ENCODE assay signal across 1 cellular context in the genomic region with DNA sequence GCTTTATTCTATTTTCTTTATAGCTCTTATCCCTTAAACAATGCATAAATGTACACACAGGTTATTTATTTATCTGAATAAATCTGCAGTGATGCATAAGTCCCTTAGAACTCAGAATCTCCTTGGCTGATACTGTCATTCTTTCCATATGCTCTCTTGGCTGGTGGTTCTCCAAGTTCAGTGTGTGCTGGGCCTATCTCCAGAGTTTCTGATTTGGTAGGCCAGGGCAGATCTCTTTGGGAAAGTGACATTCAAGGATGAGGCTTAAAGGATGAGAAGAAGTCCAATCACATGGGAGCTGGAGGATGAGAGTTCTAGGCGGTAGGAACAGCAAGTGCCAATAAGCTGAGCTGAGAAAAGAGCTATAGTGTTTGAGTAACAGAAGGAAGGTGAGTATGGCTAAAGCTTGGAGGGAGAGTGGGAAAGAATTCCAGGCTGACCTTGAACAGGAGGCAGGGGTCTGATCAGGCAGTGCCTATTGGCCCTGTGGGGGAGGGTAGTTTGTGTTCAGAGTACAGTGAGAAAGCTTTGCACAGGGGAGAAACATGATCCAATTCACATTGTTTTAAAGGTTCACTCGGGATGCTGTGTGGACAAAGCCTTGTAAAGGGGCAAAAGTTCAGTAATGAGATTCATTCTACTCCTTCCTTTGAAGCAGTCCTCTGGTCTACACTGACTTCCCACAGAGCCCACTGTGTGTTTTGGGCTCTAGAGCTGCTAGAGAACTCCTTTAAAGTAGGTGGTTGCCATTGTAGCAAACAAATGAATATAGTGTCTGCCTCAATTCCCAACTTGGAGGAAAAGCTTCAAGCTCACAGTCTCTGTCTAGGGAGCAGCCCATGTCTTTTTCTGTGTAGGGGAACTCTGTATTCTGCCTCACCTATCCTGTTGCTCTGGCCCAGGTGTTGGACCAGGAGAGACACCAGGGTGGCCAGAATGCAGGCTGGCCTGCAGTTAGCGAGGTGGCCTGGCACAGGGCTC.
A peak's percentile ranks its signal among the peaks of the same experiment; 100 is the strongest.
TF ChIP-seq lines count a peak whose summit lies in the region.

No MANE protein-coding gene starts in this region.

TF ChIP-seq in HepG2, 621 proteins besides CTCF, POLR2A, EP300 and RAD21 (continued from another document and continues in another):
- TF ChIP-seq, protein P1, sequence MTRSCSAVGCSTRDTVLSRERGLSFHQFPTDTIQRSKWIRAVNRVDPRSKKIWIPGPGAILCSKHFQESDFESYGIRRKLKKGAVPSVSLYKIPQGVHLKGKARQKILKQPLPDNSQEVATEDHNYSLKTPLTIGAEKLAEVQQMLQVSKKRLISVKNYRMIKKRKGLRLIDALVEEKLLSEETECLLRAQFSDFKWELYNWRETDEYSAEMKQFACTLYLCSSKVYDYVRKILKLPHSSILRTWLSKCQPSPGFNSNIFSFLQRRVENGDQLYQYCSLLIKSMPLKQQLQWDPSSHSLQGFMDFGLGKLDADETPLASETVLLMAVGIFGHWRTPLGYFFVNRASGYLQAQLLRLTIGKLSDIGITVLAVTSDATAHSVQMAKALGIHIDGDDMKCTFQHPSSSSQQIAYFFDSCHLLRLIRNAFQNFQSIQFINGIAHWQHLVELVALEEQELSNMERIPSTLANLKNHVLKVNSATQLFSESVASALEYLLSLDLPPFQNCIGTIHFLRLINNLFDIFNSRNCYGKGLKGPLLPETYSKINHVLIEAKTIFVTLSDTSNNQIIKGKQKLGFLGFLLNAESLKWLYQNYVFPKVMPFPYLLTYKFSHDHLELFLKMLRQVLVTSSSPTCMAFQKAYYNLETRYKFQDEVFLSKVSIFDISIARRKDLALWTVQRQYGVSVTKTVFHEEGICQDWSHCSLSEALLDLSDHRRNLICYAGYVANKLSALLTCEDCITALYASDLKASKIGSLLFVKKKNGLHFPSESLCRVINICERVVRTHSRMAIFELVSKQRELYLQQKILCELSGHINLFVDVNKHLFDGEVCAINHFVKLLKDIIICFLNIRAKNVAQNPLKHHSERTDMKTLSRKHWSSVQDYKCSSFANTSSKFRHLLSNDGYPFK (CRISPR knock-in tag; IDR thresholded peaks at IDR 0.05; ENCODE audit: borderline replicate concordance) = peak; percentile 29; the same call in 1 of the 2 replicates
- no peak for TF ChIP-seq ZFP82 (CRISPR knock-in tag; IDR thresholded peaks at IDR 0.05; ENCODE audit: borderline replicate concordance)
- no peak for TF ChIP-seq ZNF17 (CRISPR knock-in tag; IDR thresholded peaks at IDR 0.05)
- peak; percentile 61; the same call in 1 of the 2 replicates for TF ChIP-seq HMG20A (CRISPR knock-in tag; IDR thresholded peaks at IDR 0.05; ENCODE audit: borderline replicate concordance)
- no peak for TF ChIP-seq KLF6 (CRISPR knock-in tag; IDR thresholded peaks at IDR 0.05)
- TF ChIP-seq, protein P2, sequence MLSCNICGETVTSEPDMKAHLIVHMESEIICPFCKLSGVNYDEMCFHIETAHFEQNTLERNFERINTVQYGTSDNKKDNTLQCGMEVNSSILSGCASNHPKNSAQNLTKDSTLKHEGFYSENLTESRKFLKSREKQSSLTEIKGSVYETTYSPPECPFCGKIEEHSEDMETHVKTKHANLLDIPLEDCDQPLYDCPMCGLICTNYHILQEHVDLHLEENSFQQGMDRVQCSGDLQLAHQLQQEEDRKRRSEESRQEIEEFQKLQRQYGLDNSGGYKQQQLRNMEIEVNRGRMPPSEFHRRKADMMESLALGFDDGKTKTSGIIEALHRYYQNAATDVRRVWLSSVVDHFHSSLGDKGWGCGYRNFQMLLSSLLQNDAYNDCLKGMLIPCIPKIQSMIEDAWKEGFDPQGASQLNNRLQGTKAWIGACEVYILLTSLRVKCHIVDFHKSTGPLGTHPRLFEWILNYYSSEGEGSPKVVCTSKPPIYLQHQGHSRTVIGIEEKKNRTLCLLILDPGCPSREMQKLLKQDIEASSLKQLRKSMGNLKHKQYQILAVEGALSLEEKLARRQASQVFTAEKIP (CRISPR knock-in tag; IDR thresholded peaks at IDR 0.05; ENCODE audit: borderline replicate concordance) = no peak
- TF ChIP-seq RORA (CRISPR knock-in tag; IDR thresholded peaks at IDR 0.05) = no peak
- no peak for TF ChIP-seq FOXM1 (CRISPR knock-in tag; IDR thresholded peaks at IDR 0.05)
- no peak; the same call in 1 of the 2 replicates for TF ChIP-seq NCOA1 (CRISPR knock-in tag; IDR thresholded peaks at IDR 0.05)
- TF ChIP-seq ZMAT3 (CRISPR knock-in tag; conservative IDR thresholded peaks at IDR 0.05) = no peak
- no peak for TF ChIP-seq KDM1A (CRISPR knock-in tag; IDR thresholded peaks at IDR 0.05)
- no peak for TF ChIP-seq HNRNPH1 (optimal IDR thresholded peaks at IDR 0.05; ENCODE audit: low read depth, low read length)
- TF ChIP-seq, protein P3, sequence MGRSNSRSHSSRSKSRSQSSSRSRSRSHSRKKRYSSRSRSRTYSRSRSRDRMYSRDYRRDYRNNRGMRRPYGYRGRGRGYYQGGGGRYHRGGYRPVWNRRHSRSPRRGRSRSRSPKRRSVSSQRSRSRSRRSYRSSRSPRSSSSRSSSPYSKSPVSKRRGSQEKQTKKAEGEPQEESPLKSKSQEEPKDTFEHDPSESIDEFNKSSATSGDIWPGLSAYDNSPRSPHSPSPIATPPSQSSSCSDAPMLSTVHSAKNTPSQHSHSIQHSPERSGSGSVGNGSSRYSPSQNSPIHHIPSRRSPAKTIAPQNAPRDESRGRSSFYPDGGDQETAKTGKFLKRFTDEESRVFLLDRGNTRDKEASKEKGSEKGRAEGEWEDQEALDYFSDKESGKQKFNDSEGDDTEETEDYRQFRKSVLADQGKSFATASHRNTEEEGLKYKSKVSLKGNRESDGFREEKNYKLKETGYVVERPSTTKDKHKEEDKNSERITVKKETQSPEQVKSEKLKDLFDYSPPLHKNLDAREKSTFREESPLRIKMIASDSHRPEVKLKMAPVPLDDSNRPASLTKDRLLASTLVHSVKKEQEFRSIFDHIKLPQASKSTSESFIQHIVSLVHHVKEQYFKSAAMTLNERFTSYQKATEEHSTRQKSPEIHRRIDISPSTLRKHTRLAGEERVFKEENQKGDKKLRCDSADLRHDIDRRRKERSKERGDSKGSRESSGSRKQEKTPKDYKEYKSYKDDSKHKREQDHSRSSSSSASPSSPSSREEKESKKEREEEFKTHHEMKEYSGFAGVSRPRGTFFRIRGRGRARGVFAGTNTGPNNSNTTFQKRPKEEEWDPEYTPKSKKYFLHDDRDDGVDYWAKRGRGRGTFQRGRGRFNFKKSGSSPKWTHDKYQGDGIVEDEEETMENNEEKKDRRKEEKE (IDR thresholded peaks at IDR 0.05) = no peak
- TF ChIP-seq SP4 (CRISPR knock-in tag; IDR thresholded peaks at IDR 0.05) = peak; percentile 53; the same call in 1 of the 2 replicates
- TF ChIP-seq, protein P4, sequence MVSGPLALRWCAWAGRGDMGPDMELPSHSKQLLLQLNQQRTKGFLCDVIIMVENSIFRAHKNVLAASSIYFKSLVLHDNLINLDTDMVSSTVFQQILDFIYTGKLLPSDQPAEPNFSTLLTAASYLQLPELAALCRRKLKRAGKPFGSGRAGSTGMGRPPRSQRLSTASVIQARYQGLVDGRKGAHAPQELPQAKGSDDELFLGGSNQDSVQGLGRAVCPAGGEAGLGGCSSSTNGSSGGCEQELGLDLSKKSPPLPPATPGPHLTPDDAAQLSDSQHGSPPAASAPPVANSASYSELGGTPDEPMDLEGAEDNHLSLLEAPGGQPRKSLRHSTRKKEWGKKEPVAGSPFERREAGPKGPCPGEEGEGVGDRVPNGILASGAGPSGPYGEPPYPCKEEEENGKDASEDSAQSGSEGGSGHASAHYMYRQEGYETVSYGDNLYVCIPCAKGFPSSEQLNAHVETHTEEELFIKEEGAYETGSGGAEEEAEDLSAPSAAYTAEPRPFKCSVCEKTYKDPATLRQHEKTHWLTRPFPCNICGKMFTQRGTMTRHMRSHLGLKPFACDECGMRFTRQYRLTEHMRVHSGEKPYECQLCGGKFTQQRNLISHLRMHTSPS (CRISPR knock-in tag; IDR thresholded peaks at IDR 0.05; ENCODE audit: low read depth) = no peak; the same call in 1 of the 2 replicates
- TF ChIP-seq YEATS4 (CRISPR knock-in tag; IDR thresholded peaks at IDR 0.05; ENCODE audit: borderline replicate concordance) = peak; percentile 62; the same call in 1 of the 2 replicates
- no peak for TF ChIP-seq NFYC (CRISPR knock-in tag; IDR thresholded peaks at IDR 0.05)
- TF ChIP-seq, protein P5, sequence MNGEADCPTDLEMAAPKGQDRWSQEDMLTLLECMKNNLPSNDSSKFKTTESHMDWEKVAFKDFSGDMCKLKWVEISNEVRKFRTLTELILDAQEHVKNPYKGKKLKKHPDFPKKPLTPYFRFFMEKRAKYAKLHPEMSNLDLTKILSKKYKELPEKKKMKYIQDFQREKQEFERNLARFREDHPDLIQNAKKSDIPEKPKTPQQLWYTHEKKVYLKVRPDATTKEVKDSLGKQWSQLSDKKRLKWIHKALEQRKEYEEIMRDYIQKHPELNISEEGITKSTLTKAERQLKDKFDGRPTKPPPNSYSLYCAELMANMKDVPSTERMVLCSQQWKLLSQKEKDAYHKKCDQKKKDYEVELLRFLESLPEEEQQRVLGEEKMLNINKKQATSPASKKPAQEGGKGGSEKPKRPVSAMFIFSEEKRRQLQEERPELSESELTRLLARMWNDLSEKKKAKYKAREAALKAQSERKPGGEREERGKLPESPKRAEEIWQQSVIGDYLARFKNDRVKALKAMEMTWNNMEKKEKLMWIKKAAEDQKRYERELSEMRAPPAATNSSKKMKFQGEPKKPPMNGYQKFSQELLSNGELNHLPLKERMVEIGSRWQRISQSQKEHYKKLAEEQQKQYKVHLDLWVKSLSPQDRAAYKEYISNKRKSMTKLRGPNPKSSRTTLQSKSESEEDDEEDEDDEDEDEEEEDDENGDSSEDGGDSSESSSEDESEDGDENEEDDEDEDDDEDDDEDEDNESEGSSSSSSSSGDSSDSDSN (CRISPR knock-in tag; IDR thresholded peaks at IDR 0.05) = no peak
- TF ChIP-seq ZNF331 (CRISPR knock-in tag; IDR thresholded peaks at IDR 0.05) = peak; percentile 90
- TF ChIP-seq ARNTL (CRISPR knock-in tag; IDR thresholded peaks at IDR 0.05) = peak; percentile 56; the same call in 1 of the 2 replicates
- TF ChIP-seq, protein P6, sequence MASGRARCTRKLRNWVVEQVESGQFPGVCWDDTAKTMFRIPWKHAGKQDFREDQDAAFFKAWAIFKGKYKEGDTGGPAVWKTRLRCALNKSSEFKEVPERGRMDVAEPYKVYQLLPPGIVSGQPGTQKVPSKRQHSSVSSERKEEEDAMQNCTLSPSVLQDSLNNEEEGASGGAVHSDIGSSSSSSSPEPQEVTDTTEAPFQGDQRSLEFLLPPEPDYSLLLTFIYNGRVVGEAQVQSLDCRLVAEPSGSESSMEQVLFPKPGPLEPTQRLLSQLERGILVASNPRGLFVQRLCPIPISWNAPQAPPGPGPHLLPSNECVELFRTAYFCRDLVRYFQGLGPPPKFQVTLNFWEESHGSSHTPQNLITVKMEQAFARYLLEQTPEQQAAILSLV (CRISPR knock-in tag; IDR thresholded peaks at IDR 0.05; ENCODE audit: borderline replicate concordance) = 0 out of 2 replicates have a peak, but pooled peaks have one; percentile 56
- TF ChIP-seq, protein P7, sequence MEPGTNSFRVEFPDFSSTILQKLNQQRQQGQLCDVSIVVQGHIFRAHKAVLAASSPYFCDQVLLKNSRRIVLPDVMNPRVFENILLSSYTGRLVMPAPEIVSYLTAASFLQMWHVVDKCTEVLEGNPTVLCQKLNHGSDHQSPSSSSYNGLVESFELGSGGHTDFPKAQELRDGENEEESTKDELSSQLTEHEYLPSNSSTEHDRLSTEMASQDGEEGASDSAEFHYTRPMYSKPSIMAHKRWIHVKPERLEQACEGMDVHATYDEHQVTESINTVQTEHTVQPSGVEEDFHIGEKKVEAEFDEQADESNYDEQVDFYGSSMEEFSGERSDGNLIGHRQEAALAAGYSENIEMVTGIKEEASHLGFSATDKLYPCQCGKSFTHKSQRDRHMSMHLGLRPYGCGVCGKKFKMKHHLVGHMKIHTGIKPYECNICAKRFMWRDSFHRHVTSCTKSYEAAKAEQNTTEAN (CRISPR knock-in tag; conservative IDR thresholded peaks at IDR 0.05) = no peak
- 0 out of 2 replicates have a peak, but pooled peaks have one; percentile 29 for TF ChIP-seq YEATS2 (CRISPR knock-in tag; IDR thresholded peaks at IDR 0.05; ENCODE audit: borderline replicate concordance)
- TF ChIP-seq, protein P8, sequence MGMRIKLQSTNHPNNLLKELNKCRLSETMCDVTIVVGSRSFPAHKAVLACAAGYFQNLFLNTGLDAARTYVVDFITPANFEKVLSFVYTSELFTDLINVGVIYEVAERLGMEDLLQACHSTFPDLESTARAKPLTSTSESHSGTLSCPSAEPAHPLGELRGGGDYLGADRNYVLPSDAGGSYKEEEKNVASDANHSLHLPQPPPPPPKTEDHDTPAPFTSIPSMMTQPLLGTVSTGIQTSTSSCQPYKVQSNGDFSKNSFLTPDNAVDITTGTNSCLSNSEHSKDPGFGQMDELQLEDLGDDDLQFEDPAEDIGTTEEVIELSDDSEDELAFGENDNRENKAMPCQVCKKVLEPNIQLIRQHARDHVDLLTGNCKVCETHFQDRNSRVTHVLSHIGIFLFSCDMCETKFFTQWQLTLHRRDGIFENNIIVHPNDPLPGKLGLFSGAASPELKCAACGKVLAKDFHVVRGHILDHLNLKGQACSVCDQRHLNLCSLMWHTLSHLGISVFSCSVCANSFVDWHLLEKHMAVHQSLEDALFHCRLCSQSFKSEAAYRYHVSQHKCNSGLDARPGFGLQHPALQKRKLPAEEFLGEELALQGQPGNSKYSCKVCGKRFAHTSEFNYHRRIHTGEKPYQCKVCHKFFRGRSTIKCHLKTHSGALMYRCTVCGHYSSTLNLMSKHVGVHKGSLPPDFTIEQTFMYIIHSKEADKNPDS (CRISPR knock-in tag; IDR thresholded peaks at IDR 0.05) = peak; percentile 66; the same call in 1 of the 2 replicates
- TF ChIP-seq U2AF1 (optimal IDR thresholded peaks at IDR 0.05; ENCODE audit: low read depth, low read length) = no peak
- no peak for TF ChIP-seq ZNF558 (CRISPR knock-in tag; IDR thresholded peaks at IDR 0.05; ENCODE audit: borderline replicate concordance)
- TF ChIP-seq, protein P9, sequence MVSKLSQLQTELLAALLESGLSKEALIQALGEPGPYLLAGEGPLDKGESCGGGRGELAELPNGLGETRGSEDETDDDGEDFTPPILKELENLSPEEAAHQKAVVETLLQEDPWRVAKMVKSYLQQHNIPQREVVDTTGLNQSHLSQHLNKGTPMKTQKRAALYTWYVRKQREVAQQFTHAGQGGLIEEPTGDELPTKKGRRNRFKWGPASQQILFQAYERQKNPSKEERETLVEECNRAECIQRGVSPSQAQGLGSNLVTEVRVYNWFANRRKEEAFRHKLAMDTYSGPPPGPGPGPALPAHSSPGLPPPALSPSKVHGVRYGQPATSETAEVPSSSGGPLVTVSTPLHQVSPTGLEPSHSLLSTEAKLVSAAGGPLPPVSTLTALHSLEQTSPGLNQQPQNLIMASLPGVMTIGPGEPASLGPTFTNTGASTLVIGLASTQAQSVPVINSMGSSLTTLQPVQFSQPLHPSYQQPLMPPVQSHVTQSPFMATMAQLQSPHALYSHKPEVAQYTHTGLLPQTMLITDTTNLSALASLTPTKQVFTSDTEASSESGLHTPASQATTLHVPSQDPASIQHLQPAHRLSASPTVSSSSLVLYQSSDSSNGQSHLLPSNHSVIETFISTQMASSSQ (IDR thresholded peaks at IDR 0.05; ENCODE audit: low read depth) = no peak
- TF ChIP-seq, protein P9 (CRISPR knock-in tag; IDR thresholded peaks at IDR 0.05; ENCODE audit: borderline replicate concordance) = peak; percentile 43; the same call in 1 of the 2 replicates
- TF ChIP-seq ZKSCAN1 (IDR thresholded peaks at IDR 0.05; ENCODE audit: low read length) = peak; percentile 68; the same call in 1 of the 2 replicates
